28 cellular contexts compared by ENCODE assay signal in the genomic region with DNA sequence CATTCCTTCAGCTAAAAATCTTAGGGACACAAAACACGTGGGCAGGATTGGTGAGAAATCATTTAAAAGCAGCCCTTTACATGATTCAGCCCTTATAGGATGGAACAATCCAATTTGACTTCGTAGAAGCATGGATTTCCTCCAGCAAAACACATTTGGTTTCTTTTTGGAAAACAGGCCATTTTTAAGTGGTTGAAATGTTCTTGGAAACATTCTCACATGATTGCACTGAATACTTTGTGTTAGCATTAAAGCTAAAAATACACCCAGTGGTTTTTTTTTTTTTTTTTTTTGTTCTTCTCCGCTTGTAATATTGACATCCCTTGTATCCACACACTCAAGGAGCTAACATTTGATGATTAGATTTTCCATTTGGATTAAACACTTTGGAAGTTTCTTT.
"Had no signal": no experiment of that assay in that cellular context is flagged by ENCODE, and none has a peak within 500 bp of the region (broad histone marks: within the 10 kb centered on the region; RNA-seq: fewer than 3 reads in every experiment).

No MANE protein-coding gene starts in this region.

- DNase-seq: activated CD4-positive, alpha-beta T cell treated with anti-CD3 and anti-CD28 coated beads, Interleukin-2, amount 10 ng/mL, durations not matched to agents 24 days and 14 days; activated CD8-positive, alpha-beta memory T cell treated with anti-CD3 and anti-CD28 coated beads, Interleukin-2, amount 50 U/mL, for 48 hours; activated gamma-delta T cell treated with Interleukin-2 at 50 U/mL for 16 hours; activated naive CD4-positive, alpha-beta T cell treated with anti-CD3 and anti-CD28 coated beads, Interleukin-2, amount 50 U/mL, for 16 hours; activated T-cell treated with anti-CD3 and anti-CD28 coated beads, Interleukin-2, amount 50 U/mL, for 4 hours; central memory CD4-positive, alpha-beta T cell; dermis blood vessel endothelial cell; effector CD4-positive, alpha-beta T cell; gastrocnemius medialis; left cardiac atrium; mammary epithelial cell; nephron progenitor cell; pancreas; retina; sigmoid colon; small intestine; stimulated activated CD4-positive, alpha-beta T cell treated with anti-CD3 and anti-CD28 coated beads, Interleukin-4, amount 100 ng/mL, for 24 hours; stimulated activated naive CD8-positive, alpha-beta T cell treated with anti-CD3 and anti-CD28 coated beads, Interleukin-15, amount 100 ng/mL, for 72 hours; T-helper 17 cell; T1000; trophoblast cell had no signal

- H2AFZ ChIP-seq: hepatocyte had no signal

- H3K27ac ChIP-seq: epithelial cell of prostate, gastrocnemius medialis, hepatocyte, pancreas, prostate gland, suprapubic skin had no signal

- H3K9me3 ChIP-seq: breast epithelium, gastrocnemius medialis, pancreas, prostate gland, sigmoid colon, suprapubic skin had no signal

- H3K4me1 ChIP-seq: breast epithelium, gastrocnemius medialis, pancreas, prostate gland had no signal

- ATAC-seq: activated T-cell treated with anti-CD3 and anti-CD28 coated beads, Interleukin-2, amount 50 U/mL, for 4 hours; activated T-helper 17 cell treated with anti-CD3 and anti-CD28 coated beads, Interleukin-2, amount 50 U/mL, for 72 hours; gastrocnemius medialis; stimulated activated effector memory CD8-positive, alpha-beta T cell treated with anti-CD3 and anti-CD28 coated beads, Interleukin-12 subunit alpha, Interleukin-12 subunit beta, amount 100 ng/mL, for 72 hours; stimulated activated naive CD8-positive, alpha-beta T cell treated with anti-CD3 and anti-CD28 coated beads, Interleukin-15, amount 100 ng/mL, for 72 hours; T-helper 17 cell had no signal

- H3K27me3 ChIP-seq: breast epithelium, gastrocnemius medialis, hepatocyte, pancreas, sigmoid colon, suprapubic skin had no signal

- H3K36me3 ChIP-seq: breast epithelium, gastrocnemius medialis, pancreas, prostate gland, sigmoid colon, suprapubic skin had no signal

- H3K4me2 ChIP-seq: hepatocyte had no signal

- H3K4me3 ChIP-seq: breast epithelium, gastrocnemius medialis, hepatocyte, pancreas, prostate gland, sigmoid colon, suprapubic skin had no signal

- H3K79me2 ChIP-seq: hepatocyte had no signal
